ENCODE assay signal across 28 cellular contexts in genomic region chr2:108119492-108119891, GRCh38.
"Had no signal": no experiment of that assay in that cellular context is flagged by ENCODE, and none has a peak within 500 bp of the region (broad histone marks: within the 10 kb centered on the region; RNA-seq: fewer than 3 reads in every experiment).

No MANE protein-coding gene starts in this region.

- H3K4me3 ChIP-seq: stomach, suprapubic skin, testis, thoracic aorta, thyroid gland, tibial artery, tibial nerve, transverse colon, upper lobe of left lung, upper lobe of right lung, uterus, vagina had no signal

- H3K36me3 ChIP-seq: stomach, suprapubic skin, thoracic aorta, thyroid gland, tibial artery, tibial nerve, transverse colon, upper lobe of left lung, upper lobe of right lung, uterus, vagina had no signal

- H3K4me1 ChIP-seq: stomach, suprapubic skin, testis, thyroid gland, tibial artery, tibial nerve, transverse colon, upper lobe of left lung, upper lobe of right lung, uterus, vagina had no signal

- H3K9me3 ChIP-seq: stomach, suprapubic skin, testis, thoracic aorta, thyroid gland, tibial artery, tibial nerve, transverse colon, upper lobe of left lung, upper lobe of right lung, uterus, vagina had no signal

- DNase-seq: stimulated activated CD4-positive, alpha-beta T cell treated with anti-CD3 and anti-CD28 coated beads, Interleukin-2, amount 100 ng/mL, for 48 hours; stimulated activated CD4-positive, alpha-beta T cell treated with anti-CD3 and anti-CD28 coated beads, Interleukin-4, amount 100 ng/mL, for 1 hour; stimulated activated CD4-positive, alpha-beta T cell treated with anti-CD3 and anti-CD28 coated beads, Interleukin-4, amount 100 ng/mL, for 24 hours; stimulated activated CD4-positive, alpha-beta T cell treated with anti-CD3 and anti-CD28 coated beads, Interleukin-4, amount 100 ng/mL, for 4 hours; stimulated activated CD8-positive, alpha-beta memory T cell treated with anti-CD3 and anti-CD28 coated beads, Interleukin-4, amount 100 ng/mL, for 48 hours; stimulated activated naive B cell treated with anti-CD40 and anti-IgM and Interleukin-4, amounts not matched to agents 10 μg/mL and 1 μg/mL and 100 μg/mL, for 72 hours; stimulated activated naive CD4-positive, alpha-beta T cell; stimulated activated naive CD4-positive, alpha-beta T cell treated with Interleukin-2 at 50 U/mL for 16 hours; stimulated activated naive CD8-positive, alpha-beta T cell treated with anti-CD3 and anti-CD28 coated beads, Interleukin-15, amount 100 ng/mL, for 72 hours; stimulated activated naive CD8-positive, alpha-beta T cell treated with anti-CD3 and anti-CD28 coated beads, Interleukin-15, Interleukin-2, amounts not matched to agents 100 U/mL and 50 U/mL, for 24 hours; stomach; substantia nigra; testis; thyroid gland; tibial artery; transverse colon; trophoblast cell; upper lobe of left lung; upper lobe of right lung; uterus had no signal

- H3K27ac ChIP-seq: stomach, suprapubic skin, testis, thoracic aorta, thyroid gland, tibial artery, tibial nerve, transverse colon, upper lobe of left lung, upper lobe of right lung, uterus, vagina had no signal

- H3K4me1 Mint-ChIP-seq: stimulated activated effector memory CD8-positive, alpha-beta T cell treated with anti-CD3 and anti-CD28 coated beads, Interleukin-12 subunit alpha, Interleukin-12 subunit beta, amount 100 ng/mL, for 72 hours; stimulated activated memory B cell treated with anti-CD40 and anti-IgM and Interleukin-4, amounts not matched to agents 10 μg/mL and 1 μg/mL and 100 μg/mL, for 72 hours; stimulated activated naive B cell treated with anti-CD40 and anti-IgM and Interleukin-4, amounts not matched to agents 10 μg/mL and 1 μg/mL and 100 μg/mL, for 72 hours; stimulated activated naive CD8-positive, alpha-beta T cell treated with anti-CD3 and anti-CD28 coated beads, Interleukin-15, amount 100 ng/mL, for 72 hours had no signal

- H3K27me3 Mint-ChIP-seq: stimulated activated memory B cell treated with anti-CD40 and anti-IgM and Interleukin-4, amounts not matched to agents 10 μg/mL and 1 μg/mL and 100 μg/mL, for 72 hours; stimulated activated naive B cell treated with anti-CD40 and anti-IgM and Interleukin-4, amounts not matched to agents 10 μg/mL and 1 μg/mL and 100 μg/mL, for 72 hours; stimulated activated naive CD8-positive, alpha-beta T cell treated with anti-CD3 and anti-CD28 coated beads, Interleukin-15, amount 100 ng/mL, for 72 hours; stimulated activated naive CD8-positive, alpha-beta T cell treated with anti-CD3 and anti-CD28 coated beads, Interleukin-15, Interleukin-2, amounts not matched to agents 100 ng/mL and 50 ng/mL, for 24 hours had no signal

- H3K4me3 Mint-ChIP-seq: stimulated activated effector memory CD8-positive, alpha-beta T cell treated with anti-CD3 and anti-CD28 coated beads, Interleukin-12 subunit alpha, Interleukin-12 subunit beta, amount 100 ng/mL, for 72 hours; stimulated activated memory B cell treated with anti-CD40 and anti-IgM and Interleukin-4, amounts not matched to agents 10 μg/mL and 1 μg/mL and 100 μg/mL, for 72 hours; stimulated activated naive B cell treated with anti-CD40 and anti-IgM and Interleukin-4, amounts not matched to agents 10 μg/mL and 1 μg/mL and 100 μg/mL, for 72 hours; stimulated activated naive CD8-positive, alpha-beta T cell treated with anti-CD3 and anti-CD28 coated beads, Interleukin-15, amount 100 ng/mL, for 72 hours; stimulated activated naive CD8-positive, alpha-beta T cell treated with anti-CD3 and anti-CD28 coated beads, Interleukin-15, Interleukin-2, amounts not matched to agents 100 ng/mL and 50 ng/mL, for 24 hours; type B pancreatic cell had no signal

- ATAC-seq: stimulated activated effector memory CD8-positive, alpha-beta T cell treated with anti-CD3 and anti-CD28 coated beads, Interleukin-12 subunit alpha, Interleukin-12 subunit beta, amount 100 ng/mL, for 72 hours; stimulated activated memory B cell treated with anti-CD40 and anti-IgM and Interleukin-4, amounts not matched to agents 10 μg/mL and 1 μg/mL and 100 μg/mL, for 72 hours; stimulated activated naive B cell treated with anti-CD40 and anti-IgM and Interleukin-4, amounts not matched to agents 10 μg/mL and 1 μg/mL and 100 μg/mL, for 72 hours; stimulated activated naive CD8-positive, alpha-beta T cell treated with anti-CD3 and anti-CD28 coated beads, Interleukin-15, amount 100 ng/mL, for 72 hours; stimulated activated naive CD8-positive, alpha-beta T cell treated with anti-CD3 and anti-CD28 coated beads, Interleukin-15, Interleukin-2, amounts not matched to agents 100 U/mL and 50 U/mL, for 24 hours; upper lobe of right lung had no signal

- H3K27me3 ChIP-seq: stomach, suprapubic skin, testis, thyroid gland, tibial artery, tibial nerve, transverse colon, upper lobe of left lung, upper lobe of right lung, uterus, vagina had no signal

- H3K27ac Mint-ChIP-seq: stimulated activated effector memory CD8-positive, alpha-beta T cell treated with anti-CD3 and anti-CD28 coated beads, Interleukin-12 subunit alpha, Interleukin-12 subunit beta, amount 100 ng/mL, for 72 hours; stimulated activated memory B cell treated with anti-CD40 and anti-IgM and Interleukin-4, amounts not matched to agents 10 μg/mL and 1 μg/mL and 100 μg/mL, for 72 hours; stimulated activated naive B cell treated with anti-CD40 and anti-IgM and Interleukin-4, amounts not matched to agents 10 μg/mL and 1 μg/mL and 100 μg/mL, for 72 hours; stimulated activated naive CD8-positive, alpha-beta T cell treated with anti-CD3 and anti-CD28 coated beads, Interleukin-15, amount 100 ng/mL, for 72 hours; stimulated activated naive CD8-positive, alpha-beta T cell treated with anti-CD3 and anti-CD28 coated beads, Interleukin-15, Interleukin-2, amounts not matched to agents 100 ng/mL and 50 ng/mL, for 24 hours; type B pancreatic cell had no signal

- H3K36me3 Mint-ChIP-seq: stimulated activated effector memory CD8-positive, alpha-beta T cell treated with anti-CD3 and anti-CD28 coated beads, Interleukin-12 subunit alpha, Interleukin-12 subunit beta, amount 100 ng/mL, for 72 hours; stimulated activated memory B cell treated with anti-CD40 and anti-IgM and Interleukin-4, amounts not matched to agents 10 μg/mL and 1 μg/mL and 100 μg/mL, for 72 hours; stimulated activated naive B cell treated with anti-CD40 and anti-IgM and Interleukin-4, amounts not matched to agents 10 μg/mL and 1 μg/mL and 100 μg/mL, for 72 hours; type B pancreatic cell had no signal
